ENCODE assay signal across 16 cellular contexts in the genomic region with DNA sequence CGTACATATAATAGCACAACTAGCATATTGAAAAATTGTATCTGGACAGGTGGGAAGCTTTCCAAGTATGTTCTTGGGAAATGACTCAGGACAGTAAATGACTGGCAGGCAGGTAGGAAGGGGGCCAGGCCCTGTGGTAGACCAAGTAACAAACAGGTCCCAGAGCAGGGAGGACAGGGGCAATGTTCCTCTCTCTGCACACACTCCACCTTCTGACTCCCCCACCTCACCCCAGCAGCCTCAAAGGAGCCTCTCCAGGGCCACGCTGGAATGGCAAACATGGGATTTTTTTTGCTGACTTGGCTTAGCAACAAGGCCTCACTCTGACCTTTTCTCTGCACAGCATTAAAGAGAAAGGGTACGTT. TPM values are rescaled to one million over a fixed set of nuclear protein-coding genes. Genes with fewer than 3 reads are reported as not detected.
A peak's percentile ranks its signal among the peaks of the same experiment; 100 is the strongest.
DNase-seq lines count a peak whose midpoint lies in the region; ATAC-seq and TF ChIP-seq lines count a peak whose summit lies in the region.
"Had no signal": no experiment of that assay in that cellular context is flagged by ENCODE, and none has a peak within 500 bp of the region (broad histone marks: within the 10 kb centered on the region; RNA-seq: fewer than 3 reads in every experiment).

No MANE protein-coding gene starts in this region.

- no peaks in the 10 kb centered on the region for H4K20me1 ChIP-seq in neural progenitor cell (ENCODE audit: low read depth)

- no peaks in the 10 kb centered on the region for H3F3A ChIP-seq in neural progenitor cell (ENCODE audit: low read depth)

- H3K4me1 Mint-ChIP-seq in neural progenitor cell: peaks cover 12% of the 10 kb centered on the region

- H3K4me2 ChIP-seq in neural progenitor cell: no peak overlapping the region

- no peak for TF ChIP-seq CTCF in neural progenitor cell (IDR thresholded peaks at IDR 0.05)

- no peak overlapping the region for H3K4me3 Mint-ChIP-seq in neural progenitor cell
- H3K4me3 Mint-ChIP-seq: activated T-cell treated with anti-CD3 and anti-CD28 coated beads, Interleukin-2, amount 50 U/mL, for 72 hours; naive B cell had no signal

- H3K4me1 ChIP-seq in esophagus (ENCODE audit: control insufficient read depth in 2 of 2, insufficient read depth in 2 of 2, low read length in 1 of 2) (peaks cover 2 to 10% of the 10 kb centered on the region in 2 donors), neural progenitor cell (no peaks in the 10 kb centered on the region)
- H3K4me1 ChIP-seq: left ventricle myocardium inferior had no signal

- H3K36me3 Mint-ChIP-seq in neural progenitor cell: no peaks in the 10 kb centered on the region

- H2AFZ ChIP-seq in neural progenitor cell (replicated peaks): peak overlapping the region; percentile 71

- no peak for ATAC-seq in GM21529 (IDR thresholded peaks at IDR 0.05; ENCODE audit: unreplicated experiment)
- ATAC-seq in GM19351 (IDR thresholded peaks at IDR 0.05; ENCODE audit: unreplicated experiment): no peak
- ATAC-seq: activated T-cell treated with anti-CD3 and anti-CD28 coated beads, Interleukin-2, amount 50 U/mL, for 72 hours had no signal

- no peaks in the 10 kb centered on the region for H3K79me2 ChIP-seq in neural progenitor cell (ENCODE audit: low read depth)

- H3K9me3 Mint-ChIP-seq in neural progenitor cell: no peaks in the 10 kb centered on the region
- H3K9me3 Mint-ChIP-seq: naive B cell had no signal

- H3K27ac Mint-ChIP-seq in neural progenitor cell: peak overlapping the region; percentile 63
- H3K27ac Mint-ChIP-seq: activated T-cell treated with anti-CD3 and anti-CD28 coated beads, Interleukin-2, amount 50 U/mL, for 72 hours; naive B cell had no signal

- H3K9ac ChIP-seq in neural progenitor cell: no peak overlapping the region

- H3K9me3 ChIP-seq in esophagus (ENCODE audit: control insufficient read depth in 2 of 2, insufficient read depth in 1 of 2, low read depth in 1 of 2, low read length in 1 of 2) (no peaks in the 10 kb centered on the region), neural progenitor cell (ENCODE audit: low read depth) (no peaks in the 10 kb centered on the region)
- H3K9me3 ChIP-seq: BE2C, heart right ventricle, left ventricle myocardium inferior had no signal

- peaks cover 7% of the 10 kb centered on the region for H3K27me3 Mint-ChIP-seq in neural progenitor cell (ENCODE audit: insufficient read depth, low read depth)

- H3K27ac ChIP-seq in esophagus (ENCODE audit: low read depth in 2 of 2, low read length in 1 of 2) (peak overlapping the region; percentile 75 to 91), neural progenitor cell (no peak overlapping the region)
- H3K27ac ChIP-seq: heart right ventricle, HL-60, left ventricle myocardium inferior had no signal

- H3K4me3 ChIP-seq in esophagus (ENCODE audit: low read depth in 1 of 2, low read length in 2 of 2): no peak overlapping the region
- H3K4me3 ChIP-seq in neural progenitor cell: no peak overlapping the region
- H3K4me3 ChIP-seq: heart right ventricle, left ventricle myocardium inferior had no signal

- 32 to 43% methylated on average over 3 of the region's 3 CpGs for WGBS in esophagus, 2 donors

- H3K27me3 ChIP-seq in esophagus (ENCODE audit: control insufficient read depth in 1 of 2, insufficient read depth in 2 of 2, low read length in 2 of 2) (no peaks in the 10 kb centered on the region), neural progenitor cell (no peaks in the 10 kb centered on the region)
- H3K27me3 ChIP-seq: heart right ventricle had no signal

- H3K36me3 ChIP-seq in esophagus (ENCODE audit: control insufficient read depth in 2 of 2, insufficient read depth in 2 of 2, low read length in 1 of 2): no peaks in the 10 kb centered on the region
- no peaks in the 10 kb centered on the region for H3K36me3 ChIP-seq in neural progenitor cell
- H3K36me3 ChIP-seq: BE2C, heart right ventricle, left ventricle myocardium inferior had no signal

- DNase-seq in ELR (ENCODE audit: low read depth) (peak; percentile 4), RPMI8226 (peak; percentile 31), neural progenitor cell (ENCODE audit: low spot score) (no peak), NCI-H345 treated with DMSO at 0.1 percent for 48 hours (lab: John Stamatoyannopoulos, UW; ENCODE audit: unreplicated experiment) (no peak), dedifferentiated amniotic fluid mesenchymal stem cell (ENCODE audit: extremely low spot score) (no peak)
- DNase-seq: activated CD4-positive, alpha-beta T cell treated with anti-CD3 and anti-CD28 coated beads, Interleukin-2, amount 50 U/mL, for 48 hours; activated T-cell treated with anti-CD3 and anti-CD28 coated beads, Interleukin-2, amount 50 U/mL, for 72 hours; heart right ventricle; left ventricle myocardium inferior; naive B cell; NCI-H187 had no signal

RNA-seq across cellular contexts. Expression of gene IQGAP2, which starts 31.1 kb away (rescaled TPM):
- polyA plus RNA-seq in esophagus: 1 to 10 TPM; 1.4 to 2.0 TPM
- 20.9 and 37.7 TPM in 2 replicates for total RNA-seq in neural progenitor cell (ENCODE audit: low replicate concordance)

Comparison
In these comparisons a context has a peak if more than half of its experiments do, and no peak if none do; other contexts are left out.
1. DNase-seq: peak in ELR (single experiment) and RPMI8226 (single experiment); none in neural progenitor cell (single experiment), NCI-H345 treated with DMSO at 0.1 percent for 48 hours (single experiment) and dedifferentiated amniotic fluid mesenchymal stem cell (single experiment).